In genomic region chr5:84162695-84163094, GRCh38 we compare ENCODE assay signal across 8 cellular contexts.
"Had no signal": no experiment of that assay in that cellular context is flagged by ENCODE, and none has a peak within 500 bp of the region (broad histone marks: within the 10 kb centered on the region; RNA-seq: fewer than 3 reads in every experiment).

No MANE protein-coding gene starts in this region.

- FAIRE-seq: G401.6, GM12878, GM12891, GM12892, GM18507, GM19239 had no signal

- H3K4me3 ChIP-seq: GM12878 had no signal

- DNase-seq: GDM1, GF-D8 had no signal

- ATAC-seq: GM12878 had no signal
